25 cellular contexts compared by ENCODE assay signal in the genomic region with DNA sequence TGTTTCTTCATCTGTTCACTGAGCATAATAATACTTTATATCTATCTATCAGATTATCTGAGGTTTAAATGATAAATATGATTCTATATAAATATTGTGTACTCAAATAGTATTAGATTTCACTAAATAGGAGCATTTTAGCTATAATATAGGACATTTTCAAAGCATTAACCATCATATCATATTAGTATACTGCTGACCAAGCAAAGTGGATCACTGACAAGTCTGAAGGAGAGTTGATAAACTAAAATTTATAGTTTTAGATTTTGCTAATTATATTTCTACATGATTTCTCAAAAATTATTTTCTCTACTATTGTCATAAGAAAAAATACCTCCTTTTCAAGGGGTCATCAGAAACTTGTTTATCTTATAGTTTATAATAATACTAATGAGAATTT.
"Had no signal": no experiment of that assay in that cellular context is flagged by ENCODE, and none has a peak within 500 bp of the region (broad histone marks: within the 10 kb centered on the region; RNA-seq: fewer than 3 reads in every experiment).

No MANE protein-coding gene starts in this region.

- H3K9me3 ChIP-seq: colonic mucosa, esophagus muscularis mucosa, esophagus squamous epithelium, gastrocnemius medialis, gastroesophageal sphincter, heart left ventricle had no signal

- H3K27ac ChIP-seq: colonic mucosa, coronary artery, dorsolateral prefrontal cortex, epithelial cell of prostate, esophagus muscularis mucosa, esophagus squamous epithelium, foreskin keratinocyte, gastrocnemius medialis, gastroesophageal sphincter, heart left ventricle, heart right ventricle had no signal

- ATAC-seq: effector memory CD8-positive, alpha-beta T cell; esophagus mucosa; foreskin keratinocyte; gastrocnemius medialis; gastroesophageal sphincter; heart left ventricle; heart right ventricle had no signal

- H3K4me1 ChIP-seq: colonic mucosa, esophagus muscularis mucosa, esophagus squamous epithelium, gastrocnemius medialis, gastroesophageal sphincter, heart left ventricle, heart right ventricle had no signal

- H3K4me3 ChIP-seq: colonic mucosa, coronary artery, dorsolateral prefrontal cortex, esophagus muscularis mucosa, esophagus squamous epithelium, gastrocnemius medialis, gastroesophageal sphincter, heart left ventricle, heart right ventricle had no signal

- H3K27me3 ChIP-seq: colonic mucosa, dorsolateral prefrontal cortex, esophagus muscularis mucosa, esophagus squamous epithelium, foreskin keratinocyte, gastrocnemius medialis, gastroesophageal sphincter, heart left ventricle, heart right ventricle had no signal

- FAIRE-seq: endothelial cell of umbilical vein had no signal

- H3K36me3 ChIP-seq: colonic mucosa, esophagus muscularis mucosa, esophagus squamous epithelium, gastrocnemius medialis, gastroesophageal sphincter, heart left ventricle, heart right ventricle had no signal

- DNase-seq: colonic mucosa; cortex of kidney; dermis blood vessel endothelial cell; dorsolateral prefrontal cortex; effector CD4-positive, alpha-beta T cell; effector CD8-positive, alpha-beta T cell; effector memory CD4-positive, alpha-beta T cell; effector memory CD8-positive, alpha-beta T cell; endodermal cell; erythroblast; esophagus squamous epithelium; foreskin fibroblast; foreskin keratinocyte; foreskin melanocyte; gastrocnemius medialis; glutamatergic neuron; head of caudate nucleus; heart left ventricle; heart right ventricle had no signal
